Comparison of ENCODE assay signal across 8 cellular contexts in the genomic region with DNA sequence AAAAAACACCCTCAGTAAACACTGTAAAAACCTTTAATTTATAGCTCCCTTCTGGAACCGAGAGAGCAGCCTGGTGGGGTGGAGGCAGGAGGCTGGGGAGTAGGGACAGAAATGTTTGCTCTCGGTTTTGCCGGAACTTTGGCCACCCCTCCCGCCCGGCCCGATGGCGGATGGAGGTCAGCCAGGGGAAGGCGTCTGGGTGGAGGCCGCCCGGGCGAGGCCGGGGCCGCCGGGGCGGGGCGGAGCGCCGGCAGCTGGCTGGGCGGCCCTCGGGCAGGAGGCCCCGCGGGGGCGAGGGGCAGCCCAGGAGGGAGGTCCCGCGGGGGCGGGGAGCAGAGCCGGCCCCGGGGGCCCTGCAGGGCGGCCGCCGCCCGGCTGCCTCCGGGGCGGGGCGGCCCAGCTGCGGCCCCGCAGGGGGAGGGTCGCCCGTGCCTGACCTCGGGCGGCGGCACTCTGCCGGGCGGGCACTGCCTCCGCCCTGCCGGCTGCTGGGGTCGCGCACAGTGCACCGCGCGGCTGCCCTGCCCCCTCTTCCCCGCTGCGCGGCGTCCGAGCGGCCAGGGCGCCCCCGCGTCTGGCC. TPM values are rescaled to one million over a fixed set of nuclear protein-coding genes. Genes with fewer than 3 reads are reported as not detected.
DNase-seq lines count a peak whose midpoint lies in the region; ATAC-seq and TF ChIP-seq lines count a peak whose summit lies in the region.

No MANE protein-coding gene starts in this region.

- peak overlapping the region; percentile 29 for H3K4me3 ChIP-seq in lower leg skin (ENCODE audit: low read depth, poor library complexity, severe bottlenecking)

- no peaks in the 10 kb centered on the region for H3K27me3 Mint-ChIP-seq in dendritic cell treated with granulocyte-macrophage colony-stimulating factor and Interleukin-4, amounts not matched to agents 40 ng/mL and 50 ng/mL, for 4 days

- WGBS in lower leg skin, 2 donors, result 0 to 1% methylated on average over 19 to 30 of the region's 60 CpGs

- intact Hi-C loops in dendritic cell treated with granulocyte-macrophage colony-stimulating factor and Interleukin-4, amounts not matched to agents 40 ng/mL and 50 ng/mL, for 4 days (cut with micrococcal nuclease), result loop anchor here (2.0 to 5.0 kb wide), 2 partner anchors 514 to 584 kb away; a partner anchor contains a TSS
- intact Hi-C loops in lower leg skin (cut with DNase I; ENCODE audit: low total_unique reads), result no loop called here

- TF ChIP-seq CTCF in lower leg skin (IDR thresholded peaks at IDR 0.05), result no peak

- H3K9me3 Mint-ChIP-seq in dendritic cell treated with granulocyte-macrophage colony-stimulating factor and Interleukin-4, amounts not matched to agents 40 ng/mL and 50 ng/mL, for 4 days, result no peaks in the 10 kb centered on the region

- no peak for TF ChIP-seq POLR2A in lower leg skin (IDR thresholded peaks at IDR 0.05)

- peak overlapping the region; percentile 80 for H3K4me3 Mint-ChIP-seq in dendritic cell treated with granulocyte-macrophage colony-stimulating factor and Interleukin-4, amounts not matched to agents 40 ng/mL and 50 ng/mL, for 4 days

- peaks cover 38% of the 10 kb centered on the region for H3K36me3 Mint-ChIP-seq in dendritic cell treated with granulocyte-macrophage colony-stimulating factor and Interleukin-4, amounts not matched to agents 40 ng/mL and 50 ng/mL, for 4 days (ENCODE audit: low read depth)

- peak; percentile 80 for DNase-seq in NK-92 treated with Interleukin-12 subunit alpha and Interleukin-12 subunit beta, amount 100 ng/mL, for 24 hours (lab: John Stamatoyannopoulos, UW)
- DNase-seq in NK-92 (lab: John Stamatoyannopoulos, UW; ENCODE audit: unreplicated experiment), result no peak
- DNase-seq in NCI-H146 treated with DMSO at 0.1 percent for 48 hours (lab: John Stamatoyannopoulos, UW; ENCODE audit: unreplicated experiment), result peak; percentile 93
- peak; percentile 6 for DNase-seq in activated CD4-positive, CD25-positive, alpha-beta regulatory T cell treated with anti-CD3 and anti-CD28 coated beads, Interleukin-2, amount 50 U/mL, for 16 hours (ENCODE audit: low read depth, low spot score)
- DNase-seq in lower leg skin (ENCODE audit: low spot score in 2 of 2), result peak; percentile 71 to 96
- peak; percentile 19 to 38 (median 29) for DNase-seq in stimulated activated CD4-positive, alpha-beta T cell treated with anti-CD3 and anti-CD28 coated beads, TNF-alpha, amount 100 ng/mL, for 1 hour (ENCODE audit: low read depth in 3 of 3, low spot score in 1 of 3)

- H3K4me1 Mint-ChIP-seq in dendritic cell treated with granulocyte-macrophage colony-stimulating factor and Interleukin-4, amounts not matched to agents 40 ng/mL and 50 ng/mL, for 4 days (ENCODE audit: low read depth), result peaks cover 54% of the 10 kb centered on the region

- H3K27ac Mint-ChIP-seq in dendritic cell treated with granulocyte-macrophage colony-stimulating factor and Interleukin-4, amounts not matched to agents 40 ng/mL and 50 ng/mL, for 4 days, result peak overlapping the region; percentile 99

- peak; percentile 43 for ATAC-seq in HG02678 (IDR thresholded peaks at IDR 0.05; ENCODE audit: unreplicated experiment)

RNA-seq across cellular contexts. Expression of a gene that starts 0.8 kb away (rescaled TPM):
- 10 to 100 TPM; 26.9 to 32.2 (median 29.8) TPM for total RNA-seq in lower leg skin
